In the genomic region with DNA sequence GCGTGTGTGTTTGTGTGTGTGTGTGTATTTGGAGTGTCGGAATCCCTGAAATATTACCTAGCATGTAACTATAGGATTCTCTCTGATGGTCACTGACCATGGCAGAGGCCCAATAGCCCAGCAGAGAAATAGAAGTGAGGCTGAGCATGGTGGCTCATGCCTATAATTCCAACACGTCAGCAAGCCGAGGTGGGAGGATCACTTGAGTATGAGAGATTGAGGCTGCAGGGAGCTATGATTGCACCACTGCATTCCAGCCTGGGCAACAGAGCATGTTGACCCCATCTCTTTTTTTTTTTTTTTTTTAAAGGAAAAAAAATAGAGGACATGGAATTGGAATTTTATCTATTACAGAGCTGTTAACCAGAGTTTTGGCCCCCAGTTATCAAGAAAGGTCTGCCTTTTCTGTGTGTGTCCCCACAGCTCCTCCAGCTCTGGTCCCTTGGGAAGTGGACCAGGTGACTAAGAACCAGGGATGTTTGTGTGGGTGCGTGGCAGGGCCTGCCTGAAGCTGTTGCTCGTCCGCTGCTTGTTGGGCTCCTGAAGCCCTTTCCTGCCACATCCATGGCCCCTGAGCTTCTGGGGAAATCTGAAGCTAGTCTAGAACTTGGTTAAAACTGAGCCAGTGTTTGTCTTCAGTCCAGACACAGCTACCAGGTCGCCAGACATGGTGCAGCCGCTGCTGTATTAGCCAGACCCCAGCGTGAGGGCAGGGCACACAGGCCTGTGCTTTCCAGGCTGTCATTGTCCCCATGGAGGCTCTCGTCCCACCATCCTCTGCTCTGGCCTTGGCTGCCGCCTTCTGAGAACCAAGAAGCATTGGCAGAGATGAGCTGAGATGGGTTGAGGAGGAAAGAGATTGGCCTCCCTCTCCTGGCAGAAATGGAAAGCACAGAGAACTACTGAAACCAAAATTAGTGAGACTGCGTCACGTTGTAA, we compare ENCODE assay signal across 9 cellular contexts. TPM values are rescaled to one million over a fixed set of nuclear protein-coding genes. Genes with fewer than 3 reads are reported as not detected.
DNase-seq lines count a peak whose midpoint lies in the region; ATAC-seq and TF ChIP-seq lines count a peak whose summit lies in the region.
"Had no signal": no experiment of that assay in that cellular context is flagged by ENCODE, and none has a peak within 500 bp of the region (broad histone marks: within the 10 kb centered on the region; RNA-seq: fewer than 3 reads in every experiment).

No MANE protein-coding gene starts in this region.

- H3K36me3 Mint-ChIP-seq in osteocyte (ENCODE audit: unreplicated experiment) = no peaks in the 10 kb centered on the region

- H3K4me1 Mint-ChIP-seq in osteocyte (ENCODE audit: unreplicated experiment) = no peaks in the 10 kb centered on the region
- H3K4me1 Mint-ChIP-seq: B cell had no signal

- no peak overlapping the region for H3K4me3 Mint-ChIP-seq in osteocyte (ENCODE audit: unreplicated experiment)
- H3K4me3 Mint-ChIP-seq: B cell had no signal

- peaks cover 3% of the 10 kb centered on the region for H3K9me3 Mint-ChIP-seq in osteocyte (ENCODE audit: unreplicated experiment)

- no peak for ATAC-seq in HG03095 (IDR thresholded peaks at IDR 0.05; ENCODE audit: unreplicated experiment)

- TF ChIP-seq CTCF in fibroblast of the aortic adventitia (IDR thresholded peaks at IDR 0.05; ENCODE audit: insufficient read depth, low read length) = peak; percentile 76
- TF ChIP-seq CTCF in osteocyte (IDR thresholded peaks at IDR 0.05) = peak; percentile 64

- H3K27ac Mint-ChIP-seq in osteocyte (ENCODE audit: unreplicated experiment) = no peak overlapping the region
- H3K27ac Mint-ChIP-seq: B cell had no signal

- DNase-seq in NCI-H1436 (lab: John Stamatoyannopoulos, UW) = peak; percentile 36
- DNase-seq in NCI-H1436 treated with DMSO at 0.1 percent for 48 hours (lab: John Stamatoyannopoulos, UW) = no peak
- peak; percentile 69 for DNase-seq in RPMI7951 (ENCODE audit: low read depth)
- DNase-seq in fibroblast of the aortic adventitia (ENCODE audit: low read depth) = peak; percentile 70
- DNase-seq in osteocyte (ENCODE audit: extremely low spot score, unreplicated experiment) = no peak
- no peak for DNase-seq in activated CD8-positive, alpha-beta memory T cell treated with anti-CD3 and anti-CD28 coated beads, Interleukin-2, amount 50 U/mL, for 4 hours
- DNase-seq in HPDE6-E6E7 (ENCODE audit: extremely low spot score) = no peak

- no peaks in the 10 kb centered on the region for H3K27me3 Mint-ChIP-seq in osteocyte (ENCODE audit: unreplicated experiment)

- peak overlapping the region; percentile 13 for H3K4me3 ChIP-seq in fibroblast of the aortic adventitia (ENCODE audit: low read depth, low read length)

RNA-seq across cellular contexts. Expression of gene CAPN9, which starts 25.5 kb away (rescaled TPM):
- total RNA-seq in RPMI7951 (2014; rRNA removed; shearing (Covaris generic)) = 0.12 TPM in 1 of 2 replicates, not detected in the other
- total RNA-seq in fibroblast of the aortic adventitia (ENCODE audit: low replicate concordance) = not detected in 2 replicates
- total RNA-seq in osteocyte = not detected in 2 replicates
- total RNA-seq: B cell had no signal

RNA-seq across cellular contexts. Expression of gene AGT, which starts 58.8 kb away (rescaled TPM):
- not detected in 2 replicates for total RNA-seq in RPMI7951 (2014; rRNA removed; shearing (Covaris generic))
- total RNA-seq in fibroblast of the aortic adventitia (ENCODE audit: low replicate concordance) (1.1 and 8.4 TPM in 2 replicates), osteocyte (25.6 and 30.1 TPM in 2 replicates)
- total RNA-seq: B cell had no signal

Comparison
In these comparisons a context has a peak if more than half of its experiments do, and no peak if none do; other contexts are left out.
1. DNase-seq: peak in NCI-H1436 (single experiment), RPMI7951 (single experiment) and fibroblast of the aortic adventitia (single experiment); none in NCI-H1436 treated with DMSO at 0.1 percent for 48 hours (single experiment), osteocyte (single experiment), activated CD8-positive, alpha-beta memory T cell treated with anti-CD3 and anti-CD28 coated beads, Interleukin-2, amount 50 U/mL, for 4 hours (single experiment) and HPDE6-E6E7 (single experiment).